Comparison of ENCODE assay signal across 25 cellular contexts in genomic region chr3:67245545-67245944, GRCh38.
"Had no signal": no experiment of that assay in that cellular context is flagged by ENCODE, and none has a peak within 500 bp of the region (broad histone marks: within the 10 kb centered on the region; RNA-seq: fewer than 3 reads in every experiment).

No MANE protein-coding gene starts in this region.

- ATAC-seq: activated CD8-positive, alpha-beta memory T cell treated with anti-CD3 and anti-CD28 coated beads, Interleukin-2, amount 10 ng/mL, durations not matched to agents 7 days and 5 days; activated naive CD8-positive, alpha-beta T cell treated with anti-CD3 and anti-CD28 coated beads, Interleukin-2, amount 50 U/mL, for 24 hours; body of pancreas; heart left ventricle; left colon; stimulated activated memory B cell treated with anti-CD40 and anti-IgM and Interleukin-4, amounts not matched to agents 10 μg/mL and 1 μg/mL and 100 μg/mL, for 72 hours had no signal

- H3K36me3 Mint-ChIP-seq: activated CD8-positive, alpha-beta memory T cell treated with anti-CD3 and anti-CD28 coated beads, Interleukin-2, amount 10 ng/mL, durations not matched to agents 7 days and 5 days; memory B cell; stimulated activated memory B cell treated with anti-CD40 and anti-IgM and Interleukin-4, amounts not matched to agents 10 μg/mL and 1 μg/mL and 100 μg/mL, for 72 hours had no signal

- H3K4me3 ChIP-seq: body of pancreas, cardiac muscle cell, heart left ventricle, sigmoid colon, smooth muscle cell, stomach, suprapubic skin, tibial nerve had no signal

- H3K4me1 Mint-ChIP-seq: activated CD4-positive, alpha-beta memory T cell treated with anti-CD3 and anti-CD28 coated beads, Interleukin-2, amount 10 ng/mL, durations not matched to agents 7 days and 5 days; activated CD4-positive, alpha-beta T cell treated with anti-CD3 and anti-CD28 coated beads, Interleukin-2, amount 10 ng/mL, durations not matched to agents 24 days and 14 days; activated CD8-positive, alpha-beta memory T cell treated with anti-CD3 and anti-CD28 coated beads, Interleukin-2, amount 10 ng/mL, durations not matched to agents 7 days and 5 days; activated naive CD8-positive, alpha-beta T cell treated with anti-CD3 and anti-CD28 coated beads, Interleukin-2, amount 50 U/mL, for 24 hours; memory B cell; nephron; stimulated activated memory B cell treated with anti-CD40 and anti-IgM and Interleukin-4, amounts not matched to agents 10 μg/mL and 1 μg/mL and 100 μg/mL, for 72 hours had no signal

- H3K9me3 ChIP-seq: body of pancreas, heart left ventricle, sigmoid colon, stomach, suprapubic skin, tibial nerve had no signal

- H3K36me3 ChIP-seq: cardiac muscle cell, heart left ventricle, sigmoid colon, stomach, suprapubic skin, tibial nerve had no signal

- H3K4me3 Mint-ChIP-seq: activated CD4-positive, alpha-beta memory T cell treated with anti-CD3 and anti-CD28 coated beads, Interleukin-2, amount 10 ng/mL, durations not matched to agents 7 days and 5 days; activated CD4-positive, alpha-beta T cell treated with anti-CD3 and anti-CD28 coated beads, Interleukin-2, amount 10 ng/mL, durations not matched to agents 24 days and 14 days; activated CD8-positive, alpha-beta memory T cell treated with anti-CD3 and anti-CD28 coated beads, Interleukin-2, amount 10 ng/mL, durations not matched to agents 7 days and 5 days; activated naive CD8-positive, alpha-beta T cell treated with anti-CD3 and anti-CD28 coated beads, Interleukin-2, amount 50 U/mL, for 24 hours; memory B cell; nephron; stimulated activated memory B cell treated with anti-CD40 and anti-IgM and Interleukin-4, amounts not matched to agents 10 μg/mL and 1 μg/mL and 100 μg/mL, for 72 hours had no signal

- H3K27me3 Mint-ChIP-seq: activated CD4-positive, alpha-beta memory T cell treated with anti-CD3 and anti-CD28 coated beads, Interleukin-2, amount 10 ng/mL, durations not matched to agents 7 days and 5 days; activated CD4-positive, alpha-beta T cell treated with anti-CD3 and anti-CD28 coated beads, Interleukin-2, amount 10 ng/mL, durations not matched to agents 24 days and 14 days; activated CD8-positive, alpha-beta memory T cell treated with anti-CD3 and anti-CD28 coated beads, Interleukin-2, amount 10 ng/mL, durations not matched to agents 7 days and 5 days; activated naive CD8-positive, alpha-beta T cell treated with anti-CD3 and anti-CD28 coated beads, Interleukin-2, amount 50 U/mL, for 24 hours; stimulated activated memory B cell treated with anti-CD40 and anti-IgM and Interleukin-4, amounts not matched to agents 10 μg/mL and 1 μg/mL and 100 μg/mL, for 72 hours had no signal

- H3K27ac ChIP-seq: body of pancreas, cardiac muscle cell, epithelial cell of prostate, heart left ventricle, sigmoid colon, stomach, suprapubic skin, tibial nerve had no signal

- H3K27ac Mint-ChIP-seq: activated CD4-positive, alpha-beta memory T cell treated with anti-CD3 and anti-CD28 coated beads, Interleukin-2, amount 10 ng/mL, durations not matched to agents 7 days and 5 days; activated CD4-positive, alpha-beta T cell treated with anti-CD3 and anti-CD28 coated beads, Interleukin-2, amount 10 ng/mL, durations not matched to agents 24 days and 14 days; activated CD8-positive, alpha-beta memory T cell treated with anti-CD3 and anti-CD28 coated beads, Interleukin-2, amount 10 ng/mL, durations not matched to agents 7 days and 5 days; activated naive CD8-positive, alpha-beta T cell treated with anti-CD3 and anti-CD28 coated beads, Interleukin-2, amount 50 U/mL, for 24 hours; memory B cell; nephron; stimulated activated memory B cell treated with anti-CD40 and anti-IgM and Interleukin-4, amounts not matched to agents 10 μg/mL and 1 μg/mL and 100 μg/mL, for 72 hours had no signal

- DNase-seq: activated CD4-positive, alpha-beta memory T cell treated with anti-CD3 and anti-CD28 coated beads, Interleukin-2, amount 10 ng/mL, durations not matched to agents 7 days and 5 days; activated CD4-positive, alpha-beta T cell treated with anti-CD3 and anti-CD28 coated beads, Interleukin-2, amount 10 ng/mL, durations not matched to agents 24 days and 14 days; activated CD8-positive, alpha-beta memory T cell treated with anti-CD3 and anti-CD28 coated beads, Interleukin-2, amount 10 ng/mL, durations not matched to agents 7 days and 5 days; activated effector memory CD4-positive, alpha-beta T cell treated with anti-CD3 and anti-CD28 coated beads, Interleukin-2, amount 50 U/mL, for 16 hours; activated naive CD4-positive, alpha-beta T cell treated with anti-CD3 and anti-CD28 coated beads, Interleukin-2, amount 50 U/mL, for 16 hours; activated naive CD8-positive, alpha-beta T cell treated with anti-CD3 and anti-CD28 coated beads, Interleukin-2, amount 50 U/mL, for 24 hours; activated T-cell treated with anti-CD3 and anti-CD28 coated beads for 4 hours; anterior cingulate cortex; body of pancreas; cortex of kidney; heart left ventricle; left colon; nucleus accumbens; sigmoid colon; stimulated activated CD4-positive, alpha-beta T cell treated with anti-CD3 and anti-CD28 coated beads, Interleukin-15, amount 100 ng/mL, for 24 hours; stomach; T1000 had no signal

- H3K4me1 ChIP-seq: body of pancreas, heart left ventricle, sigmoid colon, stomach, suprapubic skin, tibial nerve had no signal

- H3K9me3 Mint-ChIP-seq: activated CD4-positive, alpha-beta memory T cell treated with anti-CD3 and anti-CD28 coated beads, Interleukin-2, amount 10 ng/mL, durations not matched to agents 7 days and 5 days; activated CD4-positive, alpha-beta T cell treated with anti-CD3 and anti-CD28 coated beads, Interleukin-2, amount 10 ng/mL, durations not matched to agents 24 days and 14 days; activated naive CD8-positive, alpha-beta T cell treated with anti-CD3 and anti-CD28 coated beads, Interleukin-2, amount 50 U/mL, for 24 hours; nephron; stimulated activated memory B cell treated with anti-CD40 and anti-IgM and Interleukin-4, amounts not matched to agents 10 μg/mL and 1 μg/mL and 100 μg/mL, for 72 hours had no signal

- H3K27me3 ChIP-seq: body of pancreas, cardiac muscle cell, heart left ventricle, sigmoid colon, stomach, suprapubic skin, tibial nerve had no signal
